Comparison of ENCODE assay signal across 7 cellular contexts in the genomic region with DNA sequence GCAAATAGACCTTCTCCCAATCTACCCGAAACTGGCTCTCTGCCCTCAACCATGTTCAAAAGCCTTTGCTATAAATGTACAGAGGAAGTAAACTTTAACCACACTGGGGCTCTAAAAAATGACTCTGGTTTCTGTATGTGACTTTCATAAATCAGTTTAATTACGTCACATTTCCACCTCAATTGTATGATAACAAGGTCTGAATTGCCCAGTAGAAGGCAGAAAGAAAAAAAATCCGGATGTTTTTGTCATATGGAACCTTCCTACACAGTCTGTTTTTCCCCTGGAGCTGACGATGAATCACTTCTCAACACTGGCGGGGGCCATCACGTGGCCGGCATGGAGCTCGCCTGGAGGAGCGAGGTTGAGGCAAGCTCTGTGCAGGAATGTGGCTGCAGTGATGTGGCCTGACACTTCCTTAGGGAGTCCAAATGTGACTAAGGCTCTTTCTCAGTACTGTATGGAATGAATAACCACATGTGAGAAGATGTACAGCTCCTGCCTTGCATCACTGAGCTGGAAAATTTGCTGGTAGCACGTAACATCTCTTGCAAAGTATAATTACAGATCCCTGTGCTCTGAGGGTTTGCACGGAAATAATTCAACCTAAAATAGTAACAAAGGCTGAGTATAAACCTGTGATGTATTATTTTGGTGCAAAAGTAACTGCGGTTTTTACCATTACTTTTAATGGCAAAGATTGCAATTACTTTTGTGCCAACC. TPM values are rescaled to one million over a fixed set of nuclear protein-coding genes. Genes with fewer than 3 reads are reported as not detected.
DNase-seq lines count a peak whose midpoint lies in the region; ATAC-seq and TF ChIP-seq lines count a peak whose summit lies in the region.

No MANE protein-coding gene starts in this region.

- TF ChIP-seq EP300 in suprapubic skin (IDR thresholded peaks at IDR 0.05) = no peak

- H3K4me1 Mint-ChIP-seq in osteocyte (ENCODE audit: unreplicated experiment) = peaks cover 87% of the 10 kb centered on the region

- peak overlapping the region; percentile 84 for H3K27ac ChIP-seq in suprapubic skin

- H3K4me3 ChIP-seq in foreskin fibroblast (ENCODE audit: low read depth in 1 of 2, low read length in 2 of 2) = no peak overlapping the region
- no peak overlapping the region for H3K4me3 ChIP-seq in suprapubic skin

- H3K4me3 Mint-ChIP-seq in osteocyte (ENCODE audit: unreplicated experiment) = peak overlapping the region; percentile 40

- no peak for TF ChIP-seq CTCF in foreskin fibroblast (IDR thresholded peaks at IDR 0.05; ENCODE audit: low read depth, low read length)
- no peak for TF ChIP-seq CTCF in osteocyte (IDR thresholded peaks at IDR 0.05)
- TF ChIP-seq CTCF in suprapubic skin (IDR thresholded peaks at IDR 0.05) = no peak

- H3K36me3 ChIP-seq in suprapubic skin = no peaks in the 10 kb centered on the region

- H3K9me3 ChIP-seq in suprapubic skin = no peaks in the 10 kb centered on the region

- peaks cover 57% of the 10 kb centered on the region for H3K4me1 ChIP-seq in suprapubic skin

- ATAC-seq in GM18873 (IDR thresholded peaks at IDR 0.05; ENCODE audit: low FRiP score, unreplicated experiment) (peak; percentile 41), HG03097 (IDR thresholded peaks at IDR 0.05; ENCODE audit: low FRiP score, unreplicated experiment) (peak; percentile 42)

- no peaks in the 10 kb centered on the region for H3K27me3 Mint-ChIP-seq in osteocyte (ENCODE audit: unreplicated experiment)

- WGBS in suprapubic skin = 11% methylated on average over 12 of the region's 12 CpGs

- no peaks in the 10 kb centered on the region for H3K27me3 ChIP-seq in suprapubic skin

- H3K27ac Mint-ChIP-seq in osteocyte (ENCODE audit: unreplicated experiment) = peak overlapping the region; percentile 98

- peak; percentile 100 for DNase-seq in RPMI7951 (ENCODE audit: low read depth)
- DNase-seq in activated effector memory CD4-positive, alpha-beta T cell treated with anti-CD3 and anti-CD28 coated beads, Interleukin-2, amount 50 U/mL, for 16 hours = peak; percentile 95
- peak; percentile 99 to 100 for DNase-seq in foreskin fibroblast
- DNase-seq in osteocyte (ENCODE audit: extremely low spot score, unreplicated experiment) = peak; percentile 97
- DNase-seq in suprapubic skin (ENCODE audit: low spot score in 2 of 2) = peak; percentile 92 to 94

- H3K36me3 Mint-ChIP-seq in osteocyte (ENCODE audit: unreplicated experiment) = no peaks in the 10 kb centered on the region

- no peaks in the 10 kb centered on the region for H3K9me3 Mint-ChIP-seq in osteocyte (ENCODE audit: unreplicated experiment)

- no peak for TF ChIP-seq POLR2A in suprapubic skin (IDR thresholded peaks at IDR 0.05)

RNA-seq across cellular contexts. Expression of gene SNX9, which starts 58.5 kb away (rescaled TPM):
- 31.9 and 36.8 TPM in 2 replicates for total RNA-seq in RPMI7951 (2014; rRNA removed; shearing (Covaris generic))
- total RNA-seq in osteocyte (65.0 and 65.2 TPM in 2 replicates), suprapubic skin (10 to 100 TPM; 30.4 to 44.2 (median 35.8) TPM)
